Comparison of ENCODE assay signal across 19 cellular contexts in genomic region chr10:129774736-129775401, GRCh38.
DNase-seq lines count a peak whose midpoint lies in the region; ATAC-seq and TF ChIP-seq lines count a peak whose summit lies in the region.
"Had no signal": no experiment of that assay in that cellular context is flagged by ENCODE, and none has a peak within 500 bp of the region (broad histone marks: within the 10 kb centered on the region; RNA-seq: fewer than 3 reads in every experiment).

No MANE protein-coding gene starts in this region.

- no peak for ATAC-seq in right cardiac atrium
- ATAC-seq in GM21723 (IDR thresholded peaks at IDR 0.05; ENCODE audit: unreplicated experiment), result no peak
- ATAC-seq: PC-3 had no signal

- WGBS in right cardiac atrium, result 86% methylated on average over 13 of the region's 13 CpGs
- WGBS in endodermal cell (ENCODE audit: insufficient coverage in 1 of 2, insufficient read length in 1 of 2), 2 experiments, result 93 to 98% methylated on average over 5 to 13 of the region's 13 CpGs

- H3K4me1 ChIP-seq in right atrium auricular region, result no peaks in the 10 kb centered on the region
- H3K4me1 ChIP-seq in right cardiac atrium (ENCODE audit: control insufficient read depth, insufficient read depth, low read length), result no peaks in the 10 kb centered on the region
- no peaks in the 10 kb centered on the region for H3K4me1 ChIP-seq in endodermal cell (ENCODE audit: control insufficient read depth, insufficient read depth, low read length)
- no peaks in the 10 kb centered on the region for H3K4me1 ChIP-seq in osteoblast (ENCODE audit: insufficient read depth, low read length)

- no peaks in the 10 kb centered on the region for H3K27me3 ChIP-seq in right atrium auricular region
- H3K27me3 ChIP-seq in right cardiac atrium (ENCODE audit: control insufficient read depth, insufficient read depth), result no peaks in the 10 kb centered on the region
- H3K27me3 ChIP-seq in endodermal cell (ENCODE audit: control insufficient read depth, insufficient read depth, low read length, poor library complexity, severe bottlenecking), result no peaks in the 10 kb centered on the region
- no peaks in the 10 kb centered on the region for H3K27me3 ChIP-seq in osteoblast (ENCODE audit: insufficient read depth, low read length)

- DNase-seq in right atrium auricular region (ENCODE audit: low spot score) (peak; percentile 36), right cardiac atrium (no peak), endodermal cell (peak; percentile 29), osteoblast (ENCODE audit: insufficient read length, low spot score, missing footprints) (peak; percentile 65), caudate nucleus (lab: John Stamatoyannopoulos, UW) (no peak), iPS-NIHi7 (ENCODE audit: extremely low spot score) (no peak)
- no peak for DNase-seq in activated naive CD4-positive, alpha-beta T cell treated with anti-CD3 and anti-CD28 coated beads, Interleukin-2, amount 10 ng/mL, durations not matched to agents 7 days and 5 days
- DNase-seq: COR-L47, DMS153, H7, KG1, NCI-H1092 treated with DMSO at 0.1 percent for 48 hours, NCI-H1694, NCI-H2171, NCI-H446 treated with DMSO at 0.1 percent for 48 hours, NCI-H748 treated with DMSO at 0.1 percent for 48 hours, PC-3 had no signal

- no peak overlapping the region for H3K9ac ChIP-seq in endodermal cell (ENCODE audit: extremely low read depth, low read length, poor library complexity, severe bottlenecking)

- H4K20me1 ChIP-seq in osteoblast (ENCODE audit: insufficient read depth, low read length), result no peaks in the 10 kb centered on the region

- no peaks in the 10 kb centered on the region for H3K79me2 ChIP-seq in osteoblast (ENCODE audit: insufficient read depth, low read length)

- no peak overlapping the region for H2AFZ ChIP-seq in osteoblast (ENCODE audit: low read length)

- no peaks in the 10 kb centered on the region for H3K4me1 Mint-ChIP-seq in endodermal cell
- H3K4me1 Mint-ChIP-seq in activated naive CD4-positive, alpha-beta T cell treated with anti-CD3 and anti-CD28 coated beads, Interleukin-2, amount 10 ng/mL, durations not matched to agents 7 days and 5 days, result no peaks in the 10 kb centered on the region

- H3K36me3 ChIP-seq in right atrium auricular region (no peaks in the 10 kb centered on the region), endodermal cell (ENCODE audit: control insufficient read depth, insufficient read depth, low read length) (no peaks in the 10 kb centered on the region), osteoblast (ENCODE audit: insufficient read depth, low read length) (no peaks in the 10 kb centered on the region)

- H3K9me3 ChIP-seq in right atrium auricular region (no peaks in the 10 kb centered on the region), right cardiac atrium (ENCODE audit: control insufficient read depth, low read length) (no peaks in the 10 kb centered on the region), endodermal cell (ENCODE audit: control insufficient read depth, low read length) (no peaks in the 10 kb centered on the region), osteoblast (ENCODE audit: low read depth, low read length) (no peaks in the 10 kb centered on the region)

- H3K4me3 ChIP-seq in right atrium auricular region (no peak overlapping the region), right cardiac atrium (ENCODE audit: low read length) (no peak overlapping the region), endodermal cell (ENCODE audit: low read length) (no peak overlapping the region), osteoblast (ENCODE audit: insufficient read depth, low read length) (no peak overlapping the region)

- H3K9me3 Mint-ChIP-seq in endodermal cell, result no peaks in the 10 kb centered on the region
- H3K9me3 Mint-ChIP-seq in activated naive CD4-positive, alpha-beta T cell treated with anti-CD3 and anti-CD28 coated beads, Interleukin-2, amount 10 ng/mL, durations not matched to agents 7 days and 5 days, result peaks cover 20% of the 10 kb centered on the region

- no peak for TF ChIP-seq CTCF in right atrium auricular region (IDR thresholded peaks at IDR 0.05)
- TF ChIP-seq CTCF in endodermal cell (conservative IDR thresholded peaks at IDR 0.05), result no peak
- no peak for TF ChIP-seq CTCF in osteoblast (IDR thresholded peaks at IDR 0.05; ENCODE audit: extremely low read depth, low read depth, low read length)

- H3K27ac Mint-ChIP-seq in endodermal cell, result no peak overlapping the region
- H3K27ac Mint-ChIP-seq in activated naive CD4-positive, alpha-beta T cell treated with anti-CD3 and anti-CD28 coated beads, Interleukin-2, amount 10 ng/mL, durations not matched to agents 7 days and 5 days, result no peak overlapping the region

- no peaks in the 10 kb centered on the region for H3K27me3 Mint-ChIP-seq in endodermal cell (ENCODE audit: insufficient read depth)
- no peaks in the 10 kb centered on the region for H3K27me3 Mint-ChIP-seq in activated naive CD4-positive, alpha-beta T cell treated with anti-CD3 and anti-CD28 coated beads, Interleukin-2, amount 10 ng/mL, durations not matched to agents 7 days and 5 days

- CTCF ChIA-PET in activated naive CD4-positive, alpha-beta T cell treated with anti-CD3 and anti-CD28 coated beads, Interleukin-2, amount 10 ng/mL, durations not matched to agents 7 days and 5 days (lab: Charles Lee), result no interaction called here

- H3K4me3 Mint-ChIP-seq in endodermal cell, result no peak overlapping the region
- H3K4me3 Mint-ChIP-seq in activated naive CD4-positive, alpha-beta T cell treated with anti-CD3 and anti-CD28 coated beads, Interleukin-2, amount 10 ng/mL, durations not matched to agents 7 days and 5 days, result no peak overlapping the region

- H3K4me2 ChIP-seq in osteoblast (ENCODE audit: insufficient read depth, low read length), result no peak overlapping the region

- intact Hi-C loops in right cardiac atrium (cut with DNase I), result no loop called here

- H3K36me3 Mint-ChIP-seq in endodermal cell (ENCODE audit: low read depth), result no peaks in the 10 kb centered on the region
- H3K36me3 Mint-ChIP-seq in activated naive CD4-positive, alpha-beta T cell treated with anti-CD3 and anti-CD28 coated beads, Interleukin-2, amount 10 ng/mL, durations not matched to agents 7 days and 5 days, result no peaks in the 10 kb centered on the region

- no peak overlapping the region for H3K27ac ChIP-seq in right atrium auricular region
- H3K27ac ChIP-seq in right cardiac atrium (ENCODE audit: low read length), result no peak overlapping the region
- H3K27ac ChIP-seq in endodermal cell (ENCODE audit: low read depth, low read length), result no peak overlapping the region
- H3K27ac ChIP-seq in osteoblast (ENCODE audit: low read depth, low read length), result no peak overlapping the region
- H3K27ac ChIP-seq in caudate nucleus (ENCODE audit: low read depth, low read length), result no peak overlapping the region
- H3K27ac ChIP-seq: C4-2B had no signal

Comparison
In these comparisons a context has a peak if more than half of its experiments do, and no peak if none do; other contexts are left out.
1. DNase-seq: peak in right atrium auricular region (single experiment), endodermal cell (single experiment) and osteoblast (single experiment); none in right cardiac atrium (0 of 3), caudate nucleus (0 of 61), activated naive CD4-positive, alpha-beta T cell treated with anti-CD3 and anti-CD28 coated beads, Interleukin-2, amount 10 ng/mL, durations not matched to agents 7 days and 5 days (single experiment) and iPS-NIHi7 (single experiment).